10 cellular contexts compared by ENCODE assay signal in genomic region chr16:29641561-29641960, GRCh38. TPM values are rescaled to one million over a fixed set of nuclear protein-coding genes. Genes with fewer than 3 reads are reported as not detected.
DNase-seq lines count a peak whose midpoint lies in the region; ATAC-seq and TF ChIP-seq lines count a peak whose summit lies in the region.
"Had no signal": no experiment of that assay in that cellular context is flagged by ENCODE, and none has a peak within 500 bp of the region (broad histone marks: within the 10 kb centered on the region; RNA-seq: fewer than 3 reads in every experiment).

No MANE protein-coding gene starts in this region.

- H3K36me3 Mint-ChIP-seq in activated CD4-positive, alpha-beta T cell treated with anti-CD3 and anti-CD28 coated beads, Interleukin-2, amount 10 ng/mL, durations not matched to agents 24 days and 14 days (ENCODE audit: low read depth) = no peaks in the 10 kb centered on the region
- H3K36me3 Mint-ChIP-seq in chondrocyte (ENCODE audit: low read depth) = no peaks in the 10 kb centered on the region
- no peaks in the 10 kb centered on the region for H3K36me3 Mint-ChIP-seq in stimulated activated effector memory CD8-positive, alpha-beta T cell treated with anti-CD3 and anti-CD28 coated beads, Interleukin-12 subunit alpha, Interleukin-12 subunit beta, amount 100 ng/mL, for 72 hours

- H3K9me3 ChIP-seq in adrenal gland (replicated peaks in 1 of 3) = no peaks in the 10 kb centered on the region

- H3K36me3 ChIP-seq in adrenal gland (replicated peaks in 1 of 2) = no peaks in the 10 kb centered on the region

- TF ChIP-seq CTCF in chondrocyte (IDR thresholded peaks at IDR 0.05) (peak; percentile 64), adrenal gland (IDR thresholded peaks at IDR 0.05) (peak in 2 of 6 experiments; percentile 13 to 29)

- H3K27me3 ChIP-seq in adrenal gland = no peaks in the 10 kb centered on the region

- H3K4me3 Mint-ChIP-seq in activated CD4-positive, alpha-beta T cell treated with anti-CD3 and anti-CD28 coated beads, Interleukin-2, amount 10 ng/mL, durations not matched to agents 24 days and 14 days = no peak overlapping the region
- H3K4me3 Mint-ChIP-seq in chondrocyte (ENCODE audit: unreplicated experiment) = no peak overlapping the region
- H3K4me3 Mint-ChIP-seq in stimulated activated effector memory CD8-positive, alpha-beta T cell treated with anti-CD3 and anti-CD28 coated beads, Interleukin-12 subunit alpha, Interleukin-12 subunit beta, amount 100 ng/mL, for 72 hours = peak overlapping the region; percentile 82

- H3K27ac Mint-ChIP-seq in activated CD4-positive, alpha-beta T cell treated with anti-CD3 and anti-CD28 coated beads, Interleukin-2, amount 10 ng/mL, durations not matched to agents 24 days and 14 days = no peak overlapping the region
- no peak overlapping the region for H3K27ac Mint-ChIP-seq in chondrocyte (ENCODE audit: unreplicated experiment)
- H3K27ac Mint-ChIP-seq in stimulated activated effector memory CD8-positive, alpha-beta T cell treated with anti-CD3 and anti-CD28 coated beads, Interleukin-12 subunit alpha, Interleukin-12 subunit beta, amount 100 ng/mL, for 72 hours = peak overlapping the region; percentile 99

- TF ChIP-seq POLR2A in adrenal gland (IDR thresholded peaks at IDR 0.05) = no peak

- peak; percentile 66 for DNase-seq in activated CD4-positive, alpha-beta T cell treated with anti-CD3 and anti-CD28 coated beads, Interleukin-2, amount 10 ng/mL, durations not matched to agents 24 days and 14 days
- DNase-seq in activated CD4-positive, alpha-beta T cell treated with anti-CD3 and anti-CD28 coated beads for 4 hours = no peak
- DNase-seq in NAMALWA (ENCODE audit: low spot score) = peak; percentile 67
- no peak for DNase-seq in chondrocyte (ENCODE audit: low spot score)
- DNase-seq in stimulated activated effector memory CD8-positive, alpha-beta T cell treated with anti-CD3 and anti-CD28 coated beads, Interleukin-12 subunit alpha, Interleukin-12 subunit beta, amount 100 ng/mL, for 72 hours (ENCODE audit: low spot score in 2 of 2) = no peak
- no peak for DNase-seq in adrenal gland
- no peak for DNase-seq in NCI-H82 (lab: John Stamatoyannopoulos, UW)
- DNase-seq in SIG-M5 treated with dmso at 0.1 percent for 504 hours (lab: John Stamatoyannopoulos, UW; ENCODE audit: unreplicated experiment) = no peak
- DNase-seq: amniotic stem cell, NCI-H1105 treated with DMSO at 0.1 percent for 48 hours had no signal

- H3K4me1 Mint-ChIP-seq in activated CD4-positive, alpha-beta T cell treated with anti-CD3 and anti-CD28 coated beads, Interleukin-2, amount 10 ng/mL, durations not matched to agents 24 days and 14 days = peaks cover 31% of the 10 kb centered on the region
- H3K4me1 Mint-ChIP-seq in chondrocyte (ENCODE audit: low read depth) = no peaks in the 10 kb centered on the region
- H3K4me1 Mint-ChIP-seq in stimulated activated effector memory CD8-positive, alpha-beta T cell treated with anti-CD3 and anti-CD28 coated beads, Interleukin-12 subunit alpha, Interleukin-12 subunit beta, amount 100 ng/mL, for 72 hours = peaks cover 38% of the 10 kb centered on the region

- H3K27me3 Mint-ChIP-seq in activated CD4-positive, alpha-beta T cell treated with anti-CD3 and anti-CD28 coated beads, Interleukin-2, amount 10 ng/mL, durations not matched to agents 24 days and 14 days = no peaks in the 10 kb centered on the region
- H3K27me3 Mint-ChIP-seq in chondrocyte (ENCODE audit: low read depth) = no peaks in the 10 kb centered on the region

- WGBS in adrenal gland, 4 donors = 26 to 53% (median 41%) methylated on average over 3 of the region's 3 CpGs

- H3K9me3 Mint-ChIP-seq in activated CD4-positive, alpha-beta T cell treated with anti-CD3 and anti-CD28 coated beads, Interleukin-2, amount 10 ng/mL, durations not matched to agents 24 days and 14 days = peaks cover 5% of the 10 kb centered on the region
- H3K9me3 Mint-ChIP-seq in chondrocyte (ENCODE audit: low read depth) = no peaks in the 10 kb centered on the region
- no peaks in the 10 kb centered on the region for H3K9me3 Mint-ChIP-seq in stimulated activated effector memory CD8-positive, alpha-beta T cell treated with anti-CD3 and anti-CD28 coated beads, Interleukin-12 subunit alpha, Interleukin-12 subunit beta, amount 100 ng/mL, for 72 hours

- intact Hi-C loops in activated CD4-positive, alpha-beta T cell treated with anti-CD3 and anti-CD28 coated beads, Interleukin-2, amount 10 ng/mL, durations not matched to agents 24 days and 14 days (cut with micrococcal nuclease) = no loop called here
- intact Hi-C loops in adrenal gland (cut with DNase I) = no loop called here

- H3K4me1 ChIP-seq in adrenal gland (replicated peaks in 1 of 2) = no peaks in the 10 kb centered on the region

- H3K4me3 ChIP-seq in adrenal gland = no peak overlapping the region

- no peak overlapping the region for H3K27ac ChIP-seq in adrenal gland

- ATAC-seq in stimulated activated effector memory CD8-positive, alpha-beta T cell treated with anti-CD3 and anti-CD28 coated beads, Interleukin-12 subunit alpha, Interleukin-12 subunit beta, amount 100 ng/mL, for 72 hours = peak; percentile 72

RNA-seq across cellular contexts. Expression of gene SPN, which starts 21.5 kb away (rescaled TPM):
- 157 and 165 TPM in 2 replicates for total RNA-seq in activated CD4-positive, alpha-beta T cell treated with anti-CD3 and anti-CD28 coated beads, Interleukin-2, amount 10 ng/mL, durations not matched to agents 24 days and 14 days
- total RNA-seq in chondrocyte = not detected in 3 replicates
- total RNA-seq in adrenal gland = 1 to 10 TPM in 6 of 8 donors, under 1 TPM in 2; 0.24 to 2.6 (median 1.4) TPM
- 1 to 10 TPM in 1 of 3 donors, under 1 TPM in 2; 0.54 to 3.1 (median 0.64) TPM for polyA plus RNA-seq in adrenal gland

RNA-seq across cellular contexts. Expression of gene QPRT, which starts 37.4 kb away (rescaled TPM):
- total RNA-seq in activated CD4-positive, alpha-beta T cell treated with anti-CD3 and anti-CD28 coated beads, Interleukin-2, amount 10 ng/mL, durations not matched to agents 24 days and 14 days = 5.8 and 6.3 TPM in 2 replicates
- 19.5 to 21.8 TPM (median 20.7 TPM) in 3 replicates for total RNA-seq in chondrocyte
- 100 to 1,000 TPM in 7 of 8 donors, 10 to 100 TPM in 1; 64.5 to 325 (median 136) TPM for total RNA-seq in adrenal gland
- polyA plus RNA-seq in adrenal gland = 100 to 1,000 TPM in 1 of 3 donors, 10 to 100 TPM in 2; 48.8 to 111 (median 54.7) TPM

Comparison
In these comparisons a context has a peak if more than half of its experiments do, and no peak if none do; other contexts are left out.
1. DNase-seq: peak in activated CD4-positive, alpha-beta T cell treated with anti-CD3 and anti-CD28 coated beads, Interleukin-2, amount 10 ng/mL, durations not matched to agents 24 days and 14 days (single experiment) and NAMALWA (single experiment); none in activated CD4-positive, alpha-beta T cell treated with anti-CD3 and anti-CD28 coated beads for 4 hours (0 of 2), chondrocyte (single experiment), stimulated activated effector memory CD8-positive, alpha-beta T cell treated with anti-CD3 and anti-CD28 coated beads, Interleukin-12 subunit alpha, Interleukin-12 subunit beta, amount 100 ng/mL, for 72 hours (0 of 2), adrenal gland (0 of 7), NCI-H82 (single experiment) and SIG-M5 treated with dmso at 0.1 percent for 504 hours (single experiment).
2. RNA of gene SPN, which starts 21.5 kb away (total RNA-seq): 157 to 165 TPM in activated CD4-positive, alpha-beta T cell treated with anti-CD3 and anti-CD28 coated beads, Interleukin-2, amount 10 ng/mL, durations not matched to agents 24 days and 14 days; 0.24 to 2.6 TPM in adrenal gland and not detected in chondrocyte; every median in the first group is over 10 times any median in the second.